ENCODE assay signal across 2 cellular contexts in genomic region chr1:38500352-38500751, GRCh38.
TF ChIP-seq lines count a peak whose summit lies in the region.

No MANE protein-coding gene starts in this region.

TF ChIP-seq in liver, 16 proteins besides CTCF, POLR2A, EP300 and RAD21 (continued from another document):
- no peak for TF ChIP-seq MAX (IDR thresholded peaks at IDR 0.05)

TF ChIP-seq in HepG2, 621 proteins besides CTCF, POLR2A, EP300 and RAD21 (continued from another document):
- TF ChIP-seq ZNF256 (CRISPR knock-in tag; conservative IDR thresholded peaks at IDR 0.05) (no peak), SKIL (CRISPR knock-in tag; IDR thresholded peaks at IDR 0.05; ENCODE audit: borderline replicate concordance) (no peak), MAFG (CRISPR knock-in tag; IDR thresholded peaks at IDR 0.05) (no peak), SMAD3 (CRISPR knock-in tag; IDR thresholded peaks at IDR 0.05) (no peak), SUZ12 (IDR thresholded peaks at IDR 0.05; ENCODE audit: low read depth, low read length) (no peak), ZFP41 (CRISPR knock-in tag; IDR thresholded peaks at IDR 0.05; ENCODE audit: borderline replicate concordance) (no peak), PPARG (CRISPR knock-in tag; conservative IDR thresholded peaks at IDR 0.05) (no peak), KLF15 (CRISPR knock-in tag; IDR thresholded peaks at IDR 0.05; ENCODE audit: borderline replicate concordance) (no peak), HMG20A (CRISPR knock-in tag; IDR thresholded peaks at IDR 0.05; ENCODE audit: borderline replicate concordance) (no peak)
